2 cellular contexts compared by ENCODE assay signal in the genomic region with DNA sequence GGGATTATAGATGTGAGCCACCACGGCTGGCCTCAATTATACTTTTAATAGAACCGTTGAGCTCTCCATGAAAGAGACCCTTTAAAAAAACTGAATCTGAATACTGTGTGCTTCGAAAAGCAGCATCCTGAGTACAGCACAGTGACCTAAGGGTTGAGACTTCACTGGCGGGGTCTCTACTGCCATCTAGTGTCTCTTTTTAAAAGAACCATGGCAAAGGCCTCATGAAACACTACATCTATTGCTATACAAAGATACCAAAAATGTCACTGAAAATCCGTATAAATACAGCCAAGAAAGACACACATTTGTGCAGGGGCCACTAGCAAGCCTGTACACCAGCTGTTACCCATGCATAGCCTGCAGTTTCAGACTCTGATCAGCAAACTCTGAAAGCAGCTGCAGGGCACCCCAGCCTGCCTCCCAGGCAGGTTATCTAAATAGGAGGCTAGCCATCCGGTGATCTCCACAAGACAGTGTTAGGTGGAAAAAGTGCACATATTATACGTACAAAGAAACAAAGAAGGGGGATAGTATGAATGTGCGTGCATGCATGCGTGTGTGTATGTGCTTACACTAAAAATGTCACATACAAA.
TF ChIP-seq lines count a peak whose summit lies in the region.

No MANE protein-coding gene starts in this region.

TF ChIP-seq in GM23338, 12 proteins besides CTCF, POLR2A, EP300 and RAD21:
- TF ChIP-seq, protein P1, sequence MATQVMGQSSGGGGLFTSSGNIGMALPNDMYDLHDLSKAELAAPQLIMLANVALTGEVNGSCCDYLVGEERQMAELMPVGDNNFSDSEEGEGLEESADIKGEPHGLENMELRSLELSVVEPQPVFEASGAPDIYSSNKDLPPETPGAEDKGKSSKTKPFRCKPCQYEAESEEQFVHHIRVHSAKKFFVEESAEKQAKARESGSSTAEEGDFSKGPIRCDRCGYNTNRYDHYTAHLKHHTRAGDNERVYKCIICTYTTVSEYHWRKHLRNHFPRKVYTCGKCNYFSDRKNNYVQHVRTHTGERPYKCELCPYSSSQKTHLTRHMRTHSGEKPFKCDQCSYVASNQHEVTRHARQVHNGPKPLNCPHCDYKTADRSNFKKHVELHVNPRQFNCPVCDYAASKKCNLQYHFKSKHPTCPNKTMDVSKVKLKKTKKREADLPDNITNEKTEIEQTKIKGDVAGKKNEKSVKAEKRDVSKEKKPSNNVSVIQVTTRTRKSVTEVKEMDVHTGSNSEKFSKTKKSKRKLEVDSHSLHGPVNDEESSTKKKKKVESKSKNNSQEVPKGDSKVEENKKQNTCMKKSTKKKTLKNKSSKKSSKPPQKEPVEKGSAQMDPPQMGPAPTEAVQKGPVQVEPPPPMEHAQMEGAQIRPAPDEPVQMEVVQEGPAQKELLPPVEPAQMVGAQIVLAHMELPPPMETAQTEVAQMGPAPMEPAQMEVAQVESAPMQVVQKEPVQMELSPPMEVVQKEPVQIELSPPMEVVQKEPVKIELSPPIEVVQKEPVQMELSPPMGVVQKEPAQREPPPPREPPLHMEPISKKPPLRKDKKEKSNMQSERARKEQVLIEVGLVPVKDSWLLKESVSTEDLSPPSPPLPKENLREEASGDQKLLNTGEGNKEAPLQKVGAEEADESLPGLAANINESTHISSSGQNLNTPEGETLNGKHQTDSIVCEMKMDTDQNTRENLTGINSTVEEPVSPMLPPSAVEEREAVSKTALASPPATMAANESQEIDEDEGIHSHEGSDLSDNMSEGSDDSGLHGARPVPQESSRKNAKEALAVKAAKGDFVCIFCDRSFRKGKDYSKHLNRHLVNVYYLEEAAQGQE (IDR thresholded peaks at IDR 0.05; ENCODE audit: unreplicated experiment) = no peak
- TF ChIP-seq JUNB (IDR thresholded peaks at IDR 0.05; ENCODE audit: unreplicated experiment) (no peak), EZH2phosphoT487 (IDR thresholded peaks at IDR 0.05; ENCODE audit: unreplicated experiment) (no peak), STAT1 (IDR thresholded peaks at IDR 0.05; ENCODE audit: unreplicated experiment) (no peak), ZNF114 (CRISPR knock-in tag; IDR thresholded peaks at IDR 0.05) (no peak)
TF ChIP-seq in GM23338: peak in this region for 0.

TF ChIP-seq in endothelial cell of umbilical vein, 7 proteins besides CTCF, POLR2A, EP300 and RAD21:
- TF ChIP-seq FOS (IDR thresholded peaks at IDR 0.05; ENCODE audit: borderline replicate concordance, insufficient read depth, low read length) = no peak
TF ChIP-seq in endothelial cell of umbilical vein: peak in this region for 0.
